19 cellular contexts compared by ENCODE assay signal in the genomic region with DNA sequence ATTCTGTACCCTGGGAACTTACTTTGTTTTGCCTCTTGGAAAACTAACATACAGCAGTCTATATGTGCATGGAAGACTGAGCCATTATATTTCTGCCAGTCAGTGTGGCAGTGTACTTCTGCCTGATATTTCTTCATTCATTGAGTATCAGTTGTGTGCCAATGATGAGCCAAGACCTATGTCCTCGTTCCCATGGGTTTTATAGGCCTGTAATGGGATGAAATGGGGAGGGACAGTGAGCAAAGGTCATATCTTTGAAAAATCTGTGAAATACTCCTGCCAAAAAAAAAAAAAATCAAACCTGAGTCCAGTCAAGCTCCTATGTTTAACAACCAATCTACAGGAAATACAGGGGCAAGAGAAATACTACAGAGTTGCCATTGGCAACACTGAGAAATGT. TPM values are rescaled to one million over a fixed set of nuclear protein-coding genes. Genes with fewer than 3 reads are reported as not detected.
DNase-seq lines count a peak whose midpoint lies in the region; ATAC-seq, FAIRE-seq and TF ChIP-seq lines count a peak whose summit lies in the region.
"Had no signal": no experiment of that assay in that cellular context is flagged by ENCODE, and none has a peak within 500 bp of the region (broad histone marks: within the 10 kb centered on the region; RNA-seq: fewer than 3 reads in every experiment).

No MANE protein-coding gene starts in this region.

- SMC1A ChIA-PET in GM12878 (lab: Charles Lee; ENCODE audit: uncharacterized antibody, unreplicated experiment): interaction anchor here (0.9 kb wide), 1 partner anchor 46 kb away, joined by 4 read pairs; no protein-coding TSS in a partner anchor

- no peaks in the 10 kb centered on the region for H3K27me3 Mint-ChIP-seq in CD4-positive, CD25-positive, alpha-beta regulatory T cell
- H3K27me3 Mint-ChIP-seq in HFFc6 (ENCODE audit: insufficient read depth): peaks cover 2% of the 10 kb centered on the region; the same call in 1 of the 2 replicates
- no peaks in the 10 kb centered on the region for H3K27me3 Mint-ChIP-seq in activated CD8-positive, alpha-beta T cell treated with anti-CD3 and anti-CD28 coated beads, Interleukin-2, amount 10 ng/mL, durations not matched to agents 7 days and 5 days (ENCODE audit: low read depth)

- H4K20me1 ChIP-seq in GM12878 (ENCODE audit: control insufficient read depth, insufficient read depth): no peaks in the 10 kb centered on the region; the same call in 1 of the 2 replicates

- H3K27ac ChIP-seq in CD4-positive, CD25-positive, alpha-beta regulatory T cell (ENCODE audit: insufficient read depth, low read length, poor library complexity, severe bottlenecking): no peak overlapping the region
- no peak overlapping the region for H3K27ac ChIP-seq in GM12878 (ENCODE audit: control insufficient read depth, insufficient read depth)
- peak overlapping the region; percentile 65 to 84 for H3K27ac ChIP-seq in mucosa of rectum (ENCODE audit: low read depth in 2 of 2, low read length in 2 of 2)
- H3K27ac ChIP-seq in dorsolateral prefrontal cortex: no peak overlapping the region
- H3K27ac ChIP-seq: epithelial cell of prostate, gastrocnemius medialis, left ventricle myocardium inferior, pancreas had no signal

- no peak for DNase-seq in CD4-positive, CD25-positive, alpha-beta regulatory T cell
- DNase-seq in HFFc6 (no peak), GM12878 (ENCODE audit: low read depth, low spot score) (no peak), dorsolateral prefrontal cortex (no peak), amniotic stem cell (lab: John Stamatoyannopoulos, UW) (no peak), H4 (ENCODE audit: low spot score) (no peak)
- DNase-seq in activated CD8-positive, alpha-beta T cell treated with anti-CD3 and anti-CD28 coated beads, Interleukin-2, amount 10 ng/mL, durations not matched to agents 7 days and 5 days: no peak
- DNase-seq: activated CD8-positive, alpha-beta memory T cell treated with anti-CD3 and anti-CD28 coated beads for 24 hours; activated effector memory CD4-positive, alpha-beta T cell treated with Interleukin-2 at 50 U/mL for 16 hours; BE2C; cortex of kidney; gastrocnemius medialis; H7; left ventricle myocardium inferior; NCI-H146; NCI-H345; pancreas had no signal

- H3K9me3 ChIP-seq in CD4-positive, CD25-positive, alpha-beta regulatory T cell (ENCODE audit: control insufficient read depth in 2 of 2, low read length in 2 of 2): no peaks in the 10 kb centered on the region
- no peaks in the 10 kb centered on the region for H3K9me3 ChIP-seq in GM12878 (replicated peaks; ENCODE audit: control insufficient read depth, insufficient read depth, low read length)
- no peaks in the 10 kb centered on the region for H3K9me3 ChIP-seq in mucosa of rectum (ENCODE audit: control insufficient read depth in 2 of 2, low read length in 2 of 2)
- H3K9me3 ChIP-seq: BE2C, gastrocnemius medialis, left ventricle myocardium inferior, pancreas had no signal

- no peak for TF ChIP-seq CTCF in HFFc6 (IDR thresholded peaks at IDR 0.05)
- TF ChIP-seq CTCF in GM12878 (IDR thresholded peaks at IDR 0.05 in 2 of 3, conservative IDR thresholded peaks at IDR 0.05 in 1 of 3; ENCODE audit: control insufficient read depth in 2 of 3, extremely low read depth in 1 of 3, insufficient read depth in 1 of 3, low read depth in 3 of 3, low read length in 3 of 3): no peak
- no peak for TF ChIP-seq CTCF in dorsolateral prefrontal cortex (IDR thresholded peaks at IDR 0.05 in 54 of 56, conservative IDR thresholded peaks at IDR 0.05 in 2 of 56; ENCODE audit: low read depth in 1 of 56, partially characterized antibody in 56 of 56)

- TF ChIP-seq EP300 in GM12878 (IDR thresholded peaks at IDR 0.05; ENCODE audit: borderline replicate concordance in 1 of 2, control insufficient read depth in 1 of 2, low read depth in 2 of 2, low read length in 2 of 2): no peak

- CTCF ChIA-PET in GM12878 (lab: Yijun Ruan, JAX): interaction anchor here (0.6 to 1.3 kb wide), 2 partner anchors 20 to 825 kb away, joined by 3 to 7 read pairs; no protein-coding TSS in a partner anchor
- CTCF ChIA-PET in activated CD8-positive, alpha-beta T cell treated with anti-CD3 and anti-CD28 coated beads, Interleukin-2, amount 10 ng/mL, durations not matched to agents 7 days and 5 days (lab: Charles Lee): no interaction called here

- no peak for ATAC-seq in CD4-positive, CD25-positive, alpha-beta regulatory T cell (ENCODE audit: low read depth in 2 of 2)
- no peak for ATAC-seq in GM12878
- no peak for ATAC-seq in activated CD8-positive, alpha-beta T cell treated with anti-CD3 and anti-CD28 coated beads, Interleukin-2, amount 10 ng/mL, durations not matched to agents 7 days and 5 days
- ATAC-seq: gastrocnemius medialis, pancreas had no signal

- no peak for TF ChIP-seq POLR2A in GM12878 (IDR thresholded peaks at IDR 0.05; ENCODE audit: low read depth, low read length)

- peaks cover 7% of the 10 kb centered on the region for H3K4me1 ChIP-seq in CD4-positive, CD25-positive, alpha-beta regulatory T cell (ENCODE audit: control insufficient read depth, insufficient read depth, low read length, poor library complexity, severe bottlenecking)
- H3K4me1 ChIP-seq in GM12878 (ENCODE audit: control insufficient read depth, insufficient read depth, low read length) (peaks cover 14% of the 10 kb centered on the region), mucosa of rectum (ENCODE audit: control insufficient read depth in 2 of 2, insufficient read depth in 2 of 2, low read length in 2 of 2) (peaks cover 23 to 37% of the 10 kb centered on the region in 2 donors)
- H3K4me1 ChIP-seq: gastrocnemius medialis, pancreas had no signal

- RAD21 ChIA-PET in GM12878 (lab: Charles Lee; ENCODE audit: unreplicated experiment): no interaction called here

- H3K9me3 Mint-ChIP-seq in CD4-positive, CD25-positive, alpha-beta regulatory T cell: no peaks in the 10 kb centered on the region
- H3K9me3 Mint-ChIP-seq in HFFc6: no peaks in the 10 kb centered on the region
- no peaks in the 10 kb centered on the region for H3K9me3 Mint-ChIP-seq in activated CD8-positive, alpha-beta T cell treated with anti-CD3 and anti-CD28 coated beads, Interleukin-2, amount 10 ng/mL, durations not matched to agents 7 days and 5 days (ENCODE audit: insufficient read depth)

- no peak overlapping the region for H3K4me2 ChIP-seq in GM12878 (ENCODE audit: control insufficient read depth, insufficient read depth)

- TF ChIP-seq RAD21 in GM12878 (IDR thresholded peaks at IDR 0.05; ENCODE audit: insufficient read depth, low read depth, low read length): no peak

- in situ Hi-C loops in GM12878 (cut with MboI): no loop called here

- H3K27ac Mint-ChIP-seq in CD4-positive, CD25-positive, alpha-beta regulatory T cell: peak overlapping the region in 2 of 3 donors; percentile 44 to 73
- peak overlapping the region; percentile 69 for H3K27ac Mint-ChIP-seq in HFFc6
- no peak overlapping the region for H3K27ac Mint-ChIP-seq in activated CD8-positive, alpha-beta T cell treated with anti-CD3 and anti-CD28 coated beads, Interleukin-2, amount 10 ng/mL, durations not matched to agents 7 days and 5 days

- H2AFZ ChIP-seq in GM12878 (ENCODE audit: control insufficient read depth, low read depth, low read length): no peak overlapping the region

- H3K9ac ChIP-seq in GM12878 (ENCODE audit: control insufficient read depth, insufficient read depth, low read length): no peak overlapping the region
- peak overlapping the region in 1 of 2 donors; percentile 26 for H3K9ac ChIP-seq in mucosa of rectum (ENCODE audit: low read depth in 1 of 2, low read length in 2 of 2)

- peaks cover 33 to 61% (median 52%) of the 10 kb centered on the region in 4 donors for H3K4me1 Mint-ChIP-seq in CD4-positive, CD25-positive, alpha-beta regulatory T cell
- peaks cover 63% of the 10 kb centered on the region for H3K4me1 Mint-ChIP-seq in HFFc6 (ENCODE audit: low read depth)
- peaks cover 63% of the 10 kb centered on the region for H3K4me1 Mint-ChIP-seq in activated CD8-positive, alpha-beta T cell treated with anti-CD3 and anti-CD28 coated beads, Interleukin-2, amount 10 ng/mL, durations not matched to agents 7 days and 5 days (ENCODE audit: low read depth)

- intact Hi-C loops in GM12878 (cut with micrococcal nuclease; ENCODE audit: unreplicated experiment): no loop called here
- intact Hi-C loops in dorsolateral prefrontal cortex (cut with DNase I): no loop called here

- H3K4me3 Mint-ChIP-seq in CD4-positive, CD25-positive, alpha-beta regulatory T cell: peak overlapping the region in 1 of 4 donors; percentile 13
- H3K4me3 Mint-ChIP-seq in HFFc6: no peak overlapping the region
- H3K4me3 Mint-ChIP-seq in activated CD8-positive, alpha-beta T cell treated with anti-CD3 and anti-CD28 coated beads, Interleukin-2, amount 10 ng/mL, durations not matched to agents 7 days and 5 days: no peak overlapping the region

- peaks cover 2% of the 10 kb centered on the region for H3K36me3 Mint-ChIP-seq in CD4-positive, CD25-positive, alpha-beta regulatory T cell
- H3K36me3 Mint-ChIP-seq in HFFc6 (ENCODE audit: low read depth): peaks cover 18% of the 10 kb centered on the region
- H3K36me3 Mint-ChIP-seq in activated CD8-positive, alpha-beta T cell treated with anti-CD3 and anti-CD28 coated beads, Interleukin-2, amount 10 ng/mL, durations not matched to agents 7 days and 5 days (ENCODE audit: low read depth): peaks cover 50% of the 10 kb centered on the region

- H3K27me3 ChIP-seq in CD4-positive, CD25-positive, alpha-beta regulatory T cell (ENCODE audit: control insufficient read depth, insufficient read depth, low read length): no peaks in the 10 kb centered on the region
- H3K27me3 ChIP-seq in GM12878 (replicated peaks in 1 of 2; ENCODE audit: control insufficient read depth in 2 of 2, insufficient read depth in 2 of 2, low read length in 1 of 2): no peaks in the 10 kb centered on the region
- no peaks in the 10 kb centered on the region for H3K27me3 ChIP-seq in mucosa of rectum (ENCODE audit: control insufficient read depth in 2 of 2, insufficient read depth in 2 of 2, low read length in 2 of 2)
- H3K27me3 ChIP-seq in dorsolateral prefrontal cortex: no peaks in the 10 kb centered on the region
- H3K27me3 ChIP-seq: BE2C, gastrocnemius medialis, pancreas had no signal

- no peak overlapping the region for H3K4me3 ChIP-seq in CD4-positive, CD25-positive, alpha-beta regulatory T cell (ENCODE audit: low read depth, low read length)
- H3K4me3 ChIP-seq in GM12878 (no peak overlapping the region), mucosa of rectum (ENCODE audit: low read length in 2 of 2) (no peak overlapping the region), dorsolateral prefrontal cortex (no peak overlapping the region)
- H3K4me3 ChIP-seq: gastrocnemius medialis, left ventricle myocardium inferior, pancreas had no signal

- FAIRE-seq in GM12878 (lab: Jason Lieb, UNC): no peak
- FAIRE-seq: pancreas had no signal

- peaks cover 87% of the 10 kb centered on the region for H3K79me2 ChIP-seq in GM12878 (ENCODE audit: control insufficient read depth, insufficient read depth, low read length)

- 100% methylated on average over 1 of the region's 1 CpG for WGBS in GM12878 (ENCODE audit: insufficient coverage, insufficient replicate concordance, low lambda C conversion rate, missing lambda C conversion rate)

- TSS peak; percentile 28 for BruUV-seq in GM12878 (replicated peaks; lab: Mats Ljungman, UMichigan)

- H3K36me3 ChIP-seq in CD4-positive, CD25-positive, alpha-beta regulatory T cell (ENCODE audit: control insufficient read depth, insufficient read depth, low read length): no peaks in the 10 kb centered on the region
- H3K36me3 ChIP-seq in GM12878 (ENCODE audit: control insufficient read depth in 2 of 2, insufficient read depth in 2 of 2, low read length in 1 of 2) (peaks cover 4 to 8% of the 10 kb centered on the region in 2 experiments; a peak in 3 of 4 replicates), mucosa of rectum (ENCODE audit: control insufficient read depth in 2 of 2, insufficient read depth in 2 of 2, low read length in 2 of 2) (no peaks in the 10 kb centered on the region)
- H3K36me3 ChIP-seq: gastrocnemius medialis, left ventricle myocardium inferior, pancreas had no signal

- POLR2A ChIA-PET in GM12878 (lab: Charles Lee): no interaction called here
- POLR2A ChIA-PET in activated CD8-positive, alpha-beta T cell treated with anti-CD3 and anti-CD28 coated beads, Interleukin-2, amount 10 ng/mL, durations not matched to agents 7 days and 5 days (lab: Charles Lee): no interaction called here

RNA-seq across cellular contexts. Expression of a gene that starts 9.1 kb away (rescaled TPM):
- total RNA-seq in CD4-positive, CD25-positive, alpha-beta regulatory T cell: 95.8 TPM
- polyA plus RNA-seq in CD4-positive, CD25-positive, alpha-beta regulatory T cell: 1 to 10 TPM; 5.9 to 7.6 (median 7.0) TPM
- 100 to 1,000 TPM in 4 of 6 experiments, 10 to 100 TPM in 2; 65.2 to 121 (median 109) TPM for total RNA-seq in HFFc6 (2021; fragmentation: NEBNext Ultra II Directional; extraction: Animal tissue kit (Norgen Biotek cat#: 25700))
- 179 and 184 TPM in 2 replicates for total RNA-seq in GM12878 (2013; cell fraction: nucleolus; rRNA removed)
- 72.5 and 73.1 TPM in 2 replicates for total RNA-seq in GM12878 (2014; rRNA removed)
- total RNA-seq in GM12878 (2014; rRNA removed; fragmentation: Illumina TruSeq; extraction: Trizol): 71.4 and 74.7 TPM in 2 replicates
- 137 and 139 TPM in 2 replicates for total RNA-seq in GM12878 (2021)
- polyA plus RNA-seq in GM12878 (2011; ENCODE audit: low read depth): 25.3 TPM
- 44.9 and 50.2 TPM in 2 replicates for polyA plus RNA-seq in GM12878 (2011; rRNA removed)
- polyA plus RNA-seq in GM12878 (2011; cell fraction: cytosol; rRNA removed): 38.5 and 43.7 TPM in 2 replicates
- 90.6 and 120 TPM in 2 replicates for polyA plus RNA-seq in GM12878 (2011; cell fraction: nucleus; rRNA removed)
- 39.9 and 45.7 TPM in 2 replicates for polyA plus RNA-seq in GM12878 (2012)
- polyA plus RNA-seq in GM12878 (2014; fragmentation: Illumina TruSeq; extraction: Trizol): 83.4 and 85.0 TPM in 2 replicates
- 1 to 10 TPM; 8.6 to 9.3 TPM for polyA plus RNA-seq in GM12878 (2014; fragmentation: Nextera tagmentation; extraction: Ambion mirVana)
- polyA plus RNA-seq in GM12878 (2014; rRNA removed): 72.6 and 74.8 TPM in 2 replicates
- polyA plus RNA-seq in GM12878 (2016; fragmentation: Nextera tagmentation; extraction: Ambion mirVana): 10 to 100 TPM; 42.2 to 62.0 TPM
- polyA minus RNA-seq in GM12878 (2011; rRNA and poly(A)+ RNA removed): 76.8 and 101 TPM in 2 replicates
- 43.8 and 49.9 TPM in 2 replicates for polyA minus RNA-seq in GM12878 (2011; cell fraction: cytosol; rRNA and poly(A)+ RNA removed)
- polyA minus RNA-seq in GM12878 (2011; cell fraction: nucleus; rRNA and poly(A)+ RNA removed): 42.9 and 83.7 TPM in 2 replicates
- 100 to 1,000 TPM in 91 of 120 experiments, 10 to 100 TPM in 29; 78.8 to 144 (median 108) TPM for total RNA-seq in dorsolateral prefrontal cortex
- 48.0 and 53.5 TPM in 2 replicates for total RNA-seq in H4 (2014; rRNA removed; shearing (Covaris generic))
- 100 to 1,000 TPM; 287 to 290 TPM for total RNA-seq in activated CD8-positive, alpha-beta T cell treated with anti-CD3 and anti-CD28 coated beads, Interleukin-2, amount 10 ng/mL, durations not matched to agents 7 days and 5 days

RNA-seq across cellular contexts. Expression of a gene that starts 24.4 kb away (rescaled TPM):
- total RNA-seq in CD4-positive, CD25-positive, alpha-beta regulatory T cell: 41.8 TPM
- polyA plus RNA-seq in CD4-positive, CD25-positive, alpha-beta regulatory T cell: 10 to 100 TPM; 10.3 to 13.0 (median 12.3) TPM
- total RNA-seq in HFFc6 (2021; fragmentation: NEBNext Ultra II Directional; extraction: Animal tissue kit (Norgen Biotek cat#: 25700)): 10 to 100 TPM; 47.4 to 64.0 (median 53.3) TPM
- 75.9 and 85.3 TPM in 2 replicates for total RNA-seq in GM12878 (2013; cell fraction: nucleolus; rRNA removed)
- total RNA-seq in GM12878 (2014; rRNA removed): 50.4 and 57.8 TPM in 2 replicates
- 23.9 and 24.4 TPM in 2 replicates for total RNA-seq in GM12878 (2014; rRNA removed; fragmentation: Illumina TruSeq; extraction: Trizol)
- total RNA-seq in GM12878 (2021): 59.6 and 65.2 TPM in 2 replicates
- polyA plus RNA-seq in GM12878 (2011; ENCODE audit: low read depth): 9.8 TPM
- 9.6 and 18.4 TPM in 2 replicates for polyA plus RNA-seq in GM12878 (2011; rRNA removed)
- polyA plus RNA-seq in GM12878 (2011; cell fraction: cytosol; rRNA removed): 18.0 and 26.3 TPM in 2 replicates
- polyA plus RNA-seq in GM12878 (2011; cell fraction: nucleus; rRNA removed): 124 and 166 TPM in 2 replicates
- 17.0 and 20.1 TPM in 2 replicates for polyA plus RNA-seq in GM12878 (2012)
- polyA plus RNA-seq in GM12878 (2014; fragmentation: Illumina TruSeq; extraction: Trizol): 8.5 and 18.5 TPM in 2 replicates
- polyA plus RNA-seq in GM12878 (2014; fragmentation: Nextera tagmentation; extraction: Ambion mirVana): 1 to 10 TPM; 2.6 to 4.0 TPM
- polyA plus RNA-seq in GM12878 (2014; rRNA removed): 36.0 and 46.4 TPM in 2 replicates
- polyA plus RNA-seq in GM12878 (2016; fragmentation: Nextera tagmentation; extraction: Ambion mirVana): 10 to 100 TPM; 37.3 to 39.4 TPM
- 30.1 and 65.7 TPM in 2 replicates for polyA minus RNA-seq in GM12878 (2011; rRNA and poly(A)+ RNA removed)
- polyA minus RNA-seq in GM12878 (2011; cell fraction: cytosol; rRNA and poly(A)+ RNA removed): 28.0 and 28.7 TPM in 2 replicates
- 38.6 and 52.8 TPM in 2 replicates for polyA minus RNA-seq in GM12878 (2011; cell fraction: nucleus; rRNA and poly(A)+ RNA removed)
- 10 to 100 TPM; 36.9 to 61.2 (median 48.6) TPM for total RNA-seq in dorsolateral prefrontal cortex
- total RNA-seq in H4 (2014; rRNA removed; shearing (Covaris generic)): 37.7 and 42.6 TPM in 2 replicates
- total RNA-seq in activated CD8-positive, alpha-beta T cell treated with anti-CD3 and anti-CD28 coated beads, Interleukin-2, amount 10 ng/mL, durations not matched to agents 7 days and 5 days: 10 to 100 TPM; 56.6 to 58.9 TPM

Comparison
In these comparisons a context has a peak if more than half of its experiments do, and no peak if none do; other contexts are left out.
1. H3K27ac ChIP-seq: peak in mucosa of rectum (2 of 2); none in CD4-positive, CD25-positive, alpha-beta regulatory T cell (single experiment), GM12878 (single experiment) and dorsolateral prefrontal cortex (0 of 59).